Comparison of ENCODE assay signal across 1 cellular context in the genomic region with DNA sequence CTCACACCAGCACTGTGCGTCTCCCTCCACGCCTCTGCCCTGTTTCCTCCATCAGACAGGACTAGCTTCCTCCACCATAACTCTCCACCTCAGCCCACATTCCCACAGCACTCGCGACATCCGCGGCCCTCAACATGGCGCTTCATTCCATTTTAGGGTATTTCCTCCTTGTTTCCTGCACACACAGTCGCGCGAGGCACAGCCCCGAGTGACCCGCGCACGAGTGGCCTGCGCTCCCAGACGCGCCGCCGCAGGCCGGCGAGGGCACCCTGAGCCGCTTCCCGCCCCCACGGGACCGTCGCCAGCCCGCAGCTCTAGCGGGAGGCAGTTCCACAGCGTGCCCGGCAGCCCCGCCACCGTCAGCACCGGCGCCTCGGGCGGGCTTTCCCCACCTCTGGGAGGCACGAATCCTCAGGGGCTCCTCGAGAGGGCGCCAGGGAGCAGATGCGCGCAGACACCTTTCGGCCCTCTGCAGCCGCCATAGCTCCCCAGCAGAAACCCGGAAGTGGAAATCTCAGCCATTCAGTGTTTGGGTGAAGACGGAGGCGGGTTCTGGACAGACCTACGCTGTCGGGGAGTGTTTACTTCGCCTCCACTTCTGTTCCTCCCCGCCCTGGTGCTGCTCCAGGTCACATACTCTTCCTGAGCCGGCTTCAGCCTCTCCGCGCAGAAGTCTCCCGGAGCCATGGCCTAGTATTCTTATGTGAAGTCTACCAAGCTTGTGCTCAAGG.
TF ChIP-seq lines count a peak whose summit lies in the region.
"Not testable (repeated sequence)": the region's sequence is repeated elsewhere in the genome, so short reads cannot be mapped to it uniquely, and the experiment has no call there.

No MANE protein-coding gene starts in this region.

TF ChIP-seq in HepG2, 621 proteins besides CTCF, POLR2A, EP300 and RAD21 (continued from another document and continues in another):
- TF ChIP-seq, protein P1, sequence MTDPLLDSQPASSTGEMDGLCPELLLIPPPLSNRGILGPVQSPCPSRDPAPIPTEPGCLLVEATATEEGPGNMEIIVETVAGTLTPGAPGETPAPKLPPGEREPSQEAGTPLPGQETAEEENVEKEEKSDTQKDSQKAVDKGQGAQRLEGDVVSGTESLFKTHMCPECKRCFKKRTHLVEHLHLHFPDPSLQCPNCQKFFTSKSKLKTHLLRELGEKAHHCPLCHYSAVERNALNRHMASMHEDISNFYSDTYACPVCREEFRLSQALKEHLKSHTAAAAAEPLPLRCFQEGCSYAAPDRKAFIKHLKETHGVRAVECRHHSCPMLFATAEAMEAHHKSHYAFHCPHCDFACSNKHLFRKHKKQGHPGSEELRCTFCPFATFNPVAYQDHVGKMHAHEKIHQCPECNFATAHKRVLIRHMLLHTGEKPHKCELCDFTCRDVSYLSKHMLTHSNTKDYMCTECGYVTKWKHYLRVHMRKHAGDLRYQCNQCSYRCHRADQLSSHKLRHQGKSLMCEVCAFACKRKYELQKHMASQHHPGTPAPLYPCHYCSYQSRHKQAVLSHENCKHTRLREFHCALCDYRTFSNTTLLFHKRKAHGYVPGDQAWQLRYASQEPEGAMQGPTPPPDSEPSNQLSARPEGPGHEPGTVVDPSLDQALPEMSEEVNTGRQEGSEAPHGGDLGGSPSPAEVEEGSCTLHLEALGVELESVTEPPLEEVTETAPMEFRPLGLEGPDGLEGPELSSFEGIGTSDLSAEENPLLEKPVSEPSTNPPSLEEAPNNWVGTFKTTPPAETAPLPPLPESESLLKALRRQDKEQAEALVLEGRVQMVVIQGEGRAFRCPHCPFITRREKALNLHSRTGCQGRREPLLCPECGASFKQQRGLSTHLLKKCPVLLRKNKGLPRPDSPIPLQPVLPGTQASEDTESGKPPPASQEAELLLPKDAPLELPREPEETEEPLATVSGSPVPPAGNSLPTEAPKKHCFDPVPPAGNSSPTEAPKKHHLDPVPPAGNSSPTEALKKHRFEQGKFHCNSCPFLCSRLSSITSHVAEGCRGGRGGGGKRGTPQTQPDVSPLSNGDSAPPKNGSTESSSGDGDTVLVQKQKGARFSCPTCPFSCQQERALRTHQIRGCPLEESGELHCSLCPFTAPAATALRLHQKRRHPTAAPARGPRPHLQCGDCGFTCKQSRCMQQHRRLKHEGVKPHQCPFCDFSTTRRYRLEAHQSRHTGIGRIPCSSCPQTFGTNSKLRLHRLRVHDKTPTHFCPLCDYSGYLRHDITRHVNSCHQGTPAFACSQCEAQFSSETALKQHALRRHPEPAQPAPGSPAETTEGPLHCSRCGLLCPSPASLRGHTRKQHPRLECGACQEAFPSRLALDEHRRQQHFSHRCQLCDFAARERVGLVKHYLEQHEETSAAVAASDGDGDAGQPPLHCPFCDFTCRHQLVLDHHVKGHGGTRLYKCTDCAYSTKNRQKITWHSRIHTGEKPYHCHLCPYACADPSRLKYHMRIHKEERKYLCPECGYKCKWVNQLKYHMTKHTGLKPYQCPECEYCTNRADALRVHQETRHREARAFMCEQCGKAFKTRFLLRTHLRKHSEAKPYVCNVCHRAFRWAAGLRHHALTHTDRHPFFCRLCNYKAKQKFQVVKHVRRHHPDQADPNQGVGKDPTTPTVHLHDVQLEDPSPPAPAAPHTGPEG (CRISPR knock-in tag; IDR thresholded peaks at IDR 0.05) = peak; percentile 92
- TF ChIP-seq ZNF564 (CRISPR knock-in tag; IDR thresholded peaks at IDR 0.05) (peak; percentile 76; the same call in 1 of the 2 replicates), ZBTB42 (CRISPR knock-in tag; IDR thresholded peaks at IDR 0.05) (peak; percentile 28; the same call in 1 of the 2 replicates), KDM2A (CRISPR knock-in tag; IDR thresholded peaks at IDR 0.05; ENCODE audit: borderline replicate concordance, low read depth) (peak; percentile 90), CREM (IDR thresholded peaks at IDR 0.05) (peak; percentile 47; the same call in 1 of the 2 replicates), XBP1 (CRISPR knock-in tag; IDR thresholded peaks at IDR 0.05) (peak; percentile 87; the same call in 1 of the 2 replicates), PRMT3 (CRISPR knock-in tag; IDR thresholded peaks at IDR 0.05; ENCODE audit: borderline replicate concordance, low read depth) (peak; percentile 47; the same call in 1 of the 2 replicates), SRF (IDR thresholded peaks at IDR 0.05; ENCODE audit: low read depth, low read length) (0 out of 2 replicates have a peak, but pooled peaks have one; percentile 32), THYN1 (CRISPR knock-in tag; IDR thresholded peaks at IDR 0.05; ENCODE audit: borderline replicate concordance, low read depth) (0 out of 2 replicates have a peak, but pooled peaks have one; percentile 77), ZNF891 (CRISPR knock-in tag; IDR thresholded peaks at IDR 0.05) (peak; percentile 94), ZBTB7A (CRISPR knock-in tag; IDR thresholded peaks at IDR 0.05) (peak; percentile 89), ZNF274 (CRISPR knock-in tag; IDR thresholded peaks at IDR 0.05) (peak; percentile 53; the same call in 1 of the 2 replicates), SKI (IDR thresholded peaks at IDR 0.05; ENCODE audit: partially characterized antibody) (peak; percentile 20), TBP (CRISPR knock-in tag; IDR thresholded peaks at IDR 0.05) (0 out of 2 replicates have a peak, but pooled peaks have one; percentile 51), ZNF816 (CRISPR knock-in tag; IDR thresholded peaks at IDR 0.05; ENCODE audit: borderline replicate concordance) (peak; percentile 89)
- TF ChIP-seq, protein P2, sequence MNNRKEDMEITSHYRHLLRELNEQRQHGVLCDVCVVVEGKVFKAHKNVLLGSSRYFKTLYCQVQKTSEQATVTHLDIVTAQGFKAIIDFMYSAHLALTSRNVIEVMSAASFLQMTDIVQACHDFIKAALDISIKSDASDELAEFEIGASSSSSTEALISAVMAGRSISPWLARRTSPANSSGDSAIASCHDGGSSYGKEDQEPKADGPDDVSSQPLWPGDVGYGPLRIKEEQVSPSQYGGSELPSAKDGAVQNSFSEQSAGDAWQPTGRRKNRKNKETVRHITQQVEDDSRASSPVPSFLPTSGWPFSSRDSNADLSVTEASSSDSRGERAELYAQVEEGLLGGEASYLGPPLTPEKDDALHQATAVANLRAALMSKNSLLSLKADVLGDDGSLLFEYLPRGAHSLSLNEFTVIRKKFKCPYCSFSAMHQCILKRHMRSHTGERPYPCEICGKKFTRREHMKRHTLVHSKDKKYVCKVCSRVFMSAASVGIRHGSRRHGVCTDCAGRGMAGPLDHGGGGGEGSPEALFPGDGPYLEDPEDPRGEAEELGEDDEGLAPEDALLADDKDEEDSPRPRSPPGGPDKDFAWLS (CRISPR knock-in tag; IDR thresholded peaks at IDR 0.05; ENCODE audit: borderline replicate concordance) = peak; percentile 74; the same call in 1 of the 2 replicates
- TF ChIP-seq, protein P3, sequence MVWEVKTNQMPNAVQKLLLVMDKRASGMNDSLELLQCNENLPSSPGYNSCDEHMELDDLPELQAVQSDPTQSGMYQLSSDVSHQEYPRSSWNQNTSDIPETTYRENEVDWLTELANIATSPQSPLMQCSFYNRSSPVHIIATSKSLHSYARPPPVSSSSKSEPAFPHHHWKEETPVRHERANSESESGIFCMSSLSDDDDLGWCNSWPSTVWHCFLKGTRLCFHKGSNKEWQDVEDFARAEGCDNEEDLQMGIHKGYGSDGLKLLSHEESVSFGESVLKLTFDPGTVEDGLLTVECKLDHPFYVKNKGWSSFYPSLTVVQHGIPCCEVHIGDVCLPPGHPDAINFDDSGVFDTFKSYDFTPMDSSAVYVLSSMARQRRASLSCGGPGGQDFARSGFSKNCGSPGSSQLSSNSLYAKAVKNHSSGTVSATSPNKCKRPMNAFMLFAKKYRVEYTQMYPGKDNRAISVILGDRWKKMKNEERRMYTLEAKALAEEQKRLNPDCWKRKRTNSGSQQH (CRISPR knock-in tag; IDR thresholded peaks at IDR 0.05; ENCODE audit: low read depth) = peak; percentile 50; the same call in 1 of the 2 replicates
- TF ChIP-seq, protein P4, sequence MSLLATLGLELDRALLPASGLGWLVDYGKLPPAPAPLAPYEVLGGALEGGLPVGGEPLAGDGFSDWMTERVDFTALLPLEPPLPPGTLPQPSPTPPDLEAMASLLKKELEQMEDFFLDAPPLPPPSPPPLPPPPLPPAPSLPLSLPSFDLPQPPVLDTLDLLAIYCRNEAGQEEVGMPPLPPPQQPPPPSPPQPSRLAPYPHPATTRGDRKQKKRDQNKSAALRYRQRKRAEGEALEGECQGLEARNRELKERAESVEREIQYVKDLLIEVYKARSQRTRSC (CRISPR knock-in tag; IDR thresholded peaks at IDR 0.05; ENCODE audit: low read depth) = peak; percentile 53; the same call in 1 of the 2 replicates
- TF ChIP-seq, protein P5, sequence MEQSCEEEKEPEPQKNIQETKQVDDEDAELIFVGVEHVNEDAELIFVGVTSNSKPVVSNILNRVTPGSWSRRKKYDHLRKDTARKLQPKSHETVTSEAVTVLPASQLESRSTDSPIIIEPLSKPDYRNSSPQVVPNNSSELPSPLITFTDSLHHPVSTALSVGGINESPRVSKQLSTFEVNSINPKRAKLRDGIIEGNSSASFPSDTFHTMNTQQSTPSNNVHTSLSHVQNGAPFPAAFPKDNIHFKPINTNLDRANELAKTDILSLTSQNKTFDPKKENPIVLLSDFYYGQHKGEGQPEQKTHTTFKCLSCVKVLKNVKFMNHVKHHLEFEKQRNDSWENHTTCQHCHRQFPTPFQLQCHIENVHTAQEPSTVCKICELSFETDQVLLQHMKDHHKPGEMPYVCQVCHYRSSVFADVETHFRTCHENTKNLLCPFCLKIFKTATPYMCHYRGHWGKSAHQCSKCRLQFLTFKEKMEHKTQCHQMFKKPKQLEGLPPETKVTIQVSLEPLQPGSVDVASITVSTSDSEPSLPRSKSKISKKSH (CRISPR knock-in tag; IDR thresholded peaks at IDR 0.05; ENCODE audit: borderline replicate concordance) = peak; percentile 91
- TF ChIP-seq CREM (CRISPR knock-in tag; IDR thresholded peaks at IDR 0.05) = not testable (repeated sequence)
- TF ChIP-seq, protein P6, sequence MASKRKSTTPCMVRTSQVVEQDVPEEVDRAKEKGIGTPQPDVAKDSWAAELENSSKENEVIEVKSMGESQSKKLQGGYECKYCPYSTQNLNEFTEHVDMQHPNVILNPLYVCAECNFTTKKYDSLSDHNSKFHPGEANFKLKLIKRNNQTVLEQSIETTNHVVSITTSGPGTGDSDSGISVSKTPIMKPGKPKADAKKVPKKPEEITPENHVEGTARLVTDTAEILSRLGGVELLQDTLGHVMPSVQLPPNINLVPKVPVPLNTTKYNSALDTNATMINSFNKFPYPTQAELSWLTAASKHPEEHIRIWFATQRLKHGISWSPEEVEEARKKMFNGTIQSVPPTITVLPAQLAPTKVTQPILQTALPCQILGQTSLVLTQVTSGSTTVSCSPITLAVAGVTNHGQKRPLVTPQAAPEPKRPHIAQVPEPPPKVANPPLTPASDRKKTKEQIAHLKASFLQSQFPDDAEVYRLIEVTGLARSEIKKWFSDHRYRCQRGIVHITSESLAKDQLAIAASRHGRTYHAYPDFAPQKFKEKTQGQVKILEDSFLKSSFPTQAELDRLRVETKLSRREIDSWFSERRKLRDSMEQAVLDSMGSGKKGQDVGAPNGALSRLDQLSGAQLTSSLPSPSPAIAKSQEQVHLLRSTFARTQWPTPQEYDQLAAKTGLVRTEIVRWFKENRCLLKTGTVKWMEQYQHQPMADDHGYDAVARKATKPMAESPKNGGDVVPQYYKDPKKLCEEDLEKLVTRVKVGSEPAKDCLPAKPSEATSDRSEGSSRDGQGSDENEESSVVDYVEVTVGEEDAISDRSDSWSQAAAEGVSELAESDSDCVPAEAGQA (IDR thresholded peaks at IDR 0.05; ENCODE audit: low read depth) = peak; percentile 42; the same call in 1 of the 2 replicates
- TF ChIP-seq, protein P6 (CRISPR knock-in tag; IDR thresholded peaks at IDR 0.05; ENCODE audit: borderline replicate concordance) = peak; percentile 70; the same call in 1 of the 2 replicates
- TF ChIP-seq, protein P7, sequence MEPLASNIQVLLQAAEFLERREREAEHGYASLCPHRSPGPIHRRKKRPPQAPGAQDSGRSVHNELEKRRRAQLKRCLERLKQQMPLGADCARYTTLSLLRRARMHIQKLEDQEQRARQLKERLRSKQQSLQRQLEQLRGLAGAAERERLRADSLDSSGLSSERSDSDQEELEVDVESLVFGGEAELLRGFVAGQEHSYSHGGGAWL (CRISPR knock-in tag; IDR thresholded peaks at IDR 0.05) = peak; percentile 89
- TF ChIP-seq, protein P8, sequence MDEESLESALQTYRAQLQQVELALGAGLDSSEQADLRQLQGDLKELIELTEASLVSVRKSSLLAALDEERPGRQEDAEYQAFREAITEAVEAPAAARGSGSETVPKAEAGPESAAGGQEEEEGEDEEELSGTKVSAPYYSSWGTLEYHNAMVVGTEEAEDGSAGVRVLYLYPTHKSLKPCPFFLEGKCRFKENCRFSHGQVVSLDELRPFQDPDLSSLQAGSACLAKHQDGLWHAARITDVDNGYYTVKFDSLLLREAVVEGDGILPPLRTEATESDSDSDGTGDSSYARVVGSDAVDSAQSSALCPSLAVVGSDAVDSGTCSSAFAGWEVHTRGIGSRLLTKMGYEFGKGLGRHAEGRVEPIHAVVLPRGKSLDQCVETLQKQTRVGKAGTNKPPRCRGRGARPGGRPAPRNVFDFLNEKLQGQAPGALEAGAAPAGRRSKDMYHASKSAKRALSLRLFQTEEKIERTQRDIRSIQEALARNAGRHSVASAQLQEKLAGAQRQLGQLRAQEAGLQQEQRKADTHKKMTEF (CRISPR knock-in tag; IDR thresholded peaks at IDR 0.05) = peak; percentile 100
- TF ChIP-seq, protein P9, sequence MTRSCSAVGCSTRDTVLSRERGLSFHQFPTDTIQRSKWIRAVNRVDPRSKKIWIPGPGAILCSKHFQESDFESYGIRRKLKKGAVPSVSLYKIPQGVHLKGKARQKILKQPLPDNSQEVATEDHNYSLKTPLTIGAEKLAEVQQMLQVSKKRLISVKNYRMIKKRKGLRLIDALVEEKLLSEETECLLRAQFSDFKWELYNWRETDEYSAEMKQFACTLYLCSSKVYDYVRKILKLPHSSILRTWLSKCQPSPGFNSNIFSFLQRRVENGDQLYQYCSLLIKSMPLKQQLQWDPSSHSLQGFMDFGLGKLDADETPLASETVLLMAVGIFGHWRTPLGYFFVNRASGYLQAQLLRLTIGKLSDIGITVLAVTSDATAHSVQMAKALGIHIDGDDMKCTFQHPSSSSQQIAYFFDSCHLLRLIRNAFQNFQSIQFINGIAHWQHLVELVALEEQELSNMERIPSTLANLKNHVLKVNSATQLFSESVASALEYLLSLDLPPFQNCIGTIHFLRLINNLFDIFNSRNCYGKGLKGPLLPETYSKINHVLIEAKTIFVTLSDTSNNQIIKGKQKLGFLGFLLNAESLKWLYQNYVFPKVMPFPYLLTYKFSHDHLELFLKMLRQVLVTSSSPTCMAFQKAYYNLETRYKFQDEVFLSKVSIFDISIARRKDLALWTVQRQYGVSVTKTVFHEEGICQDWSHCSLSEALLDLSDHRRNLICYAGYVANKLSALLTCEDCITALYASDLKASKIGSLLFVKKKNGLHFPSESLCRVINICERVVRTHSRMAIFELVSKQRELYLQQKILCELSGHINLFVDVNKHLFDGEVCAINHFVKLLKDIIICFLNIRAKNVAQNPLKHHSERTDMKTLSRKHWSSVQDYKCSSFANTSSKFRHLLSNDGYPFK (CRISPR knock-in tag; IDR thresholded peaks at IDR 0.05; ENCODE audit: borderline replicate concordance) = peak; percentile 89; the same call in 1 of the 2 replicates
